23 cellular contexts compared by ENCODE assay signal in genomic region chr5:100864931-100865330, GRCh38. TPM values are rescaled to one million over a fixed set of nuclear protein-coding genes. Genes with fewer than 3 reads are reported as not detected.
DNase-seq lines count a peak whose midpoint lies in the region; ATAC-seq and TF ChIP-seq lines count a peak whose summit lies in the region.
"Had no signal": no experiment of that assay in that cellular context is flagged by ENCODE, and none has a peak within 500 bp of the region (broad histone marks: within the 10 kb centered on the region; RNA-seq: fewer than 3 reads in every experiment).

No MANE protein-coding gene starts in this region.

- H3K4me3 Mint-ChIP-seq in CD8-positive, alpha-beta T cell, result no peak overlapping the region
- H3K4me3 Mint-ChIP-seq in central memory CD8-positive, alpha-beta T cell, result no peak overlapping the region
- no peak overlapping the region for H3K4me3 Mint-ChIP-seq in activated T-cell treated with anti-CD3 and anti-CD28 coated beads, Interleukin-2, amount 50 U/mL, for 4 hours
- H3K4me3 Mint-ChIP-seq: brain had no signal

- H3K4me2 ChIP-seq in smooth muscle cell, result no peak overlapping the region
- H3K4me2 ChIP-seq: BLaER1 had no signal

- no peaks in the 10 kb centered on the region for H3K9me3 Mint-ChIP-seq in CD8-positive, alpha-beta T cell
- no peaks in the 10 kb centered on the region for H3K9me3 Mint-ChIP-seq in central memory CD8-positive, alpha-beta T cell
- H3K9me3 Mint-ChIP-seq in activated T-cell treated with anti-CD3 and anti-CD28 coated beads, Interleukin-2, amount 50 U/mL, for 4 hours, result peaks cover 3% of the 10 kb centered on the region

- no peaks in the 10 kb centered on the region for H3K36me3 ChIP-seq in CD8-positive, alpha-beta T cell (ENCODE audit: insufficient read depth, low read length)
- no peaks in the 10 kb centered on the region for H3K36me3 ChIP-seq in smooth muscle cell (ENCODE audit: low read depth)
- H3K36me3 ChIP-seq: ovary had no signal

- no peak for ATAC-seq in CD8-positive, alpha-beta T cell
- no peak for ATAC-seq in central memory CD8-positive, alpha-beta T cell (replicated peaks; ENCODE audit: extremely low read depth, poor library complexity, severe bottlenecking)
- ATAC-seq in activated T-cell treated with anti-CD3 and anti-CD28 coated beads, Interleukin-2, amount 50 U/mL, for 4 hours, result no peak
- ATAC-seq in GM19351 (IDR thresholded peaks at IDR 0.05; ENCODE audit: unreplicated experiment), result no peak
- ATAC-seq: Panc1 had no signal

- no peak for DNase-seq in CD8-positive, alpha-beta T cell
- peak; percentile 11 for DNase-seq in HT-29 (ENCODE audit: low spot score)
- no peak for DNase-seq in central memory CD8-positive, alpha-beta T cell (ENCODE audit: low spot score in 2 of 2)
- DNase-seq in smooth muscle cell (lab: John Stamatoyannopoulos, UW; ENCODE audit: unreplicated experiment), result no peak
- no peak for DNase-seq in activated T-cell treated with anti-CD3 and anti-CD28 coated beads, Interleukin-2, amount 50 U/mL, for 4 hours
- DNase-seq in HEK293T (ENCODE audit: extremely low spot score), result no peak
- DNase-seq: activated naive CD4-positive, alpha-beta T cell; amniotic stem cell; DMS79; hypothalamus; mammary epithelial cell; MV-4-11; NCI-H1436; NCI-H226; NCI-H526 treated with DMSO at 0.1 percent for 48 hours; ovary; SHP77; stimulated activated naive CD4-positive, alpha-beta T cell treated with Interleukin-2 at 50 U/mL for 16 hours; testis had no signal

- CTCF ChIA-PET in CD8-positive, alpha-beta T cell (lab: Charles Lee), result no interaction called here
- CTCF ChIA-PET in HEK293T (lab: Yijun Ruan, JAX), result interaction anchor here (0.6 kb wide), 1 partner anchor 515 kb away, joined by 3 read pairs; no protein-coding TSS in a partner anchor

- no peaks in the 10 kb centered on the region for H3K9me3 ChIP-seq in CD8-positive, alpha-beta T cell (ENCODE audit: low read length)
- H3K9me3 ChIP-seq in smooth muscle cell (replicated peaks; ENCODE audit: low read depth), result no peaks in the 10 kb centered on the region
- H3K9me3 ChIP-seq: BLaER1, ovary, testis had no signal

- H2AFZ ChIP-seq in smooth muscle cell (ENCODE audit: low read depth), result no peak overlapping the region

- H4K20me1 ChIP-seq in smooth muscle cell (ENCODE audit: low read depth), result no peaks in the 10 kb centered on the region
- H4K20me1 ChIP-seq: BLaER1 had no signal

- no peak overlapping the region for H3K4me3 ChIP-seq in CD8-positive, alpha-beta T cell (ENCODE audit: low read depth, low read length)
- no peak overlapping the region for H3K4me3 ChIP-seq in smooth muscle cell
- H3K4me3 ChIP-seq: BLaER1, ovary, testis had no signal

- TF ChIP-seq CTCF in CD8-positive, alpha-beta T cell (IDR thresholded peaks at IDR 0.05), result no peak
- no peak for TF ChIP-seq CTCF in smooth muscle cell (IDR thresholded peaks at IDR 0.05; ENCODE audit: borderline replicate concordance, insufficient read depth, poor library complexity, severe bottlenecking)

- intact Hi-C loops in CD8-positive, alpha-beta T cell (cut with DNase I, micrococcal nuclease), result no loop called here

- no peak overlapping the region for H3K27ac ChIP-seq in CD8-positive, alpha-beta T cell (ENCODE audit: low read depth, low read length)
- H3K27ac ChIP-seq in smooth muscle cell (ENCODE audit: low read depth), result peak overlapping the region; percentile 7
- H3K27ac ChIP-seq: BLaER1, ovary, testis had no signal

- H3K36me3 Mint-ChIP-seq in CD8-positive, alpha-beta T cell, result peaks cover 40% of the 10 kb centered on the region
- peaks cover 20% of the 10 kb centered on the region for H3K36me3 Mint-ChIP-seq in central memory CD8-positive, alpha-beta T cell (ENCODE audit: insufficient read depth)
- H3K36me3 Mint-ChIP-seq in activated T-cell treated with anti-CD3 and anti-CD28 coated beads, Interleukin-2, amount 50 U/mL, for 4 hours (ENCODE audit: insufficient read depth), result peaks cover 32% of the 10 kb centered on the region

- H3K27ac Mint-ChIP-seq in CD8-positive, alpha-beta T cell, result peak overlapping the region; percentile 7
- peak overlapping the region; percentile 82 for H3K27ac Mint-ChIP-seq in central memory CD8-positive, alpha-beta T cell (ENCODE audit: low read depth)
- H3K27ac Mint-ChIP-seq: brain had no signal

- POLR2A ChIA-PET in CD8-positive, alpha-beta T cell (lab: Charles Lee), result no interaction called here
- POLR2A ChIA-PET in HEK293T (lab: Yijun Ruan, JAX), result no interaction called here

- H3K4me1 ChIP-seq in CD8-positive, alpha-beta T cell (ENCODE audit: insufficient read depth, low read length), result no peaks in the 10 kb centered on the region
- no peaks in the 10 kb centered on the region for H3K4me1 ChIP-seq in smooth muscle cell (ENCODE audit: low read depth)
- H3K4me1 ChIP-seq: BLaER1, testis had no signal

- H3K9ac ChIP-seq in smooth muscle cell (ENCODE audit: low read depth), result no peak overlapping the region
- H3K9ac ChIP-seq: BLaER1 had no signal

- H3K79me2 ChIP-seq in smooth muscle cell (ENCODE audit: low read depth), result no peaks in the 10 kb centered on the region

- H3K27me3 Mint-ChIP-seq in CD8-positive, alpha-beta T cell (ENCODE audit: low read depth), result no peaks in the 10 kb centered on the region
- no peaks in the 10 kb centered on the region for H3K27me3 Mint-ChIP-seq in central memory CD8-positive, alpha-beta T cell
- no peaks in the 10 kb centered on the region for H3K27me3 Mint-ChIP-seq in activated T-cell treated with anti-CD3 and anti-CD28 coated beads, Interleukin-2, amount 50 U/mL, for 4 hours (ENCODE audit: low read depth)
- H3K27me3 Mint-ChIP-seq: brain had no signal

- WGBS in smooth muscle cell (ENCODE audit: low lambda C conversion rate), result 78% methylated on average over 2 of the region's 2 CpGs

- H3F3A ChIP-seq in smooth muscle cell (ENCODE audit: low read depth), result no peaks in the 10 kb centered on the region

- H3K4me1 Mint-ChIP-seq in CD8-positive, alpha-beta T cell (ENCODE audit: low read depth), result peaks cover 33% of the 10 kb centered on the region
- peaks cover 51% of the 10 kb centered on the region for H3K4me1 Mint-ChIP-seq in central memory CD8-positive, alpha-beta T cell
- H3K4me1 Mint-ChIP-seq in activated T-cell treated with anti-CD3 and anti-CD28 coated beads, Interleukin-2, amount 50 U/mL, for 4 hours (ENCODE audit: low read depth), result peaks cover 54% of the 10 kb centered on the region
- H3K4me1 Mint-ChIP-seq: brain had no signal

- H3K27me3 ChIP-seq in CD8-positive, alpha-beta T cell (ENCODE audit: insufficient read depth, low read length), result no peaks in the 10 kb centered on the region
- H3K27me3 ChIP-seq in smooth muscle cell (ENCODE audit: low read depth), result no peaks in the 10 kb centered on the region
- H3K27me3 ChIP-seq: BLaER1, ovary, testis had no signal

TF ChIP-seq in HEK293T, 16 proteins besides CTCF, POLR2A, EP300 and RAD21:
- TF ChIP-seq, protein P1, sequence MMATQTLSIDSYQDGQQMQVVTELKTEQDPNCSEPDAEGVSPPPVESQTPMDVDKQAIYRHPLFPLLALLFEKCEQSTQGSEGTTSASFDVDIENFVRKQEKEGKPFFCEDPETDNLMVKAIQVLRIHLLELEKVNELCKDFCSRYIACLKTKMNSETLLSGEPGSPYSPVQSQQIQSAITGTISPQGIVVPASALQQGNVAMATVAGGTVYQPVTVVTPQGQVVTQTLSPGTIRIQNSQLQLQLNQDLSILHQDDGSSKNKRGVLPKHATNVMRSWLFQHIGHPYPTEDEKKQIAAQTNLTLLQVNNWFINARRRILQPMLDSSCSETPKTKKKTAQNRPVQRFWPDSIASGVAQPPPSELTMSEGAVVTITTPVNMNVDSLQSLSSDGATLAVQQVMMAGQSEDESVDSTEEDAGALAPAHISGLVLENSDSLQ (IDR thresholded peaks at IDR 0.05), result no peak
- no peak for TF ChIP-seq FOXA1 (IDR thresholded peaks at IDR 0.05)
- no peak for TF ChIP-seq CTBP1 (IDR thresholded peaks at IDR 0.05; ENCODE audit: borderline replicate concordance)
- no peak for TF ChIP-seq ZNF384 (IDR thresholded peaks at IDR 0.05)
- no peak for TF ChIP-seq ELF4 (IDR thresholded peaks at IDR 0.05)
- no peak for TF ChIP-seq HDGF (IDR thresholded peaks at IDR 0.05; ENCODE audit: borderline replicate concordance)
- TF ChIP-seq BHLHE40 (IDR thresholded peaks at IDR 0.05; ENCODE audit: borderline replicate concordance), result no peak
- TF ChIP-seq FOXM1 (IDR thresholded peaks at IDR 0.05; ENCODE audit: borderline replicate concordance), result no peak
- TF ChIP-seq NFRKB (IDR thresholded peaks at IDR 0.05), result no peak
- no peak for TF ChIP-seq SUZ12 (IDR thresholded peaks at IDR 0.05)
- no peak for TF ChIP-seq FOXK2 (IDR thresholded peaks at IDR 0.05)
- no peak for TF ChIP-seq SP1 (IDR thresholded peaks at IDR 0.05)
- no peak for TF ChIP-seq LEF1 (IDR thresholded peaks at IDR 0.05; ENCODE audit: borderline replicate concordance)
- TF ChIP-seq L3MBTL2 (conservative IDR thresholded peaks at IDR 0.05), result no peak
- no peak for TF ChIP-seq TARDBP (IDR thresholded peaks at IDR 0.05)
- no peak for TF ChIP-seq ARNT (IDR thresholded peaks at IDR 0.05)
TF ChIP-seq in HEK293T: peak in this region for 0.

RNA-seq across cellular contexts. Expression of gene ST8SIA4, which starts 38.2 kb away (rescaled TPM):
- 10 to 100 TPM; 15.6 to 16.4 TPM for total RNA-seq in CD8-positive, alpha-beta T cell
- not detected in 2 replicates for total RNA-seq in HT-29 (2014; rRNA removed; shearing (Covaris generic))
- total RNA-seq in smooth muscle cell, result 53.6 and 69.8 TPM in 2 replicates
- 23.5 and 35.0 TPM in 2 replicates for polyA plus RNA-seq in smooth muscle cell
- total RNA-seq in activated T-cell treated with anti-CD3 and anti-CD28 coated beads, Interleukin-2, amount 50 U/mL, for 4 hours, result 10 to 100 TPM; 27.2 to 38.4 (median 36.9) TPM
- polyA plus RNA-seq: mammary epithelial cell had no signal

Comparison
In these comparisons a context has a peak if more than half of its experiments do, and no peak if none do; other contexts are left out.
1. RNA of gene ST8SIA4, which starts 38.2 kb away (total RNA-seq): 53.6 to 69.8 TPM in smooth muscle cell, 27.2 to 38.4 TPM in activated T-cell treated with anti-CD3 and anti-CD28 coated beads, Interleukin-2, amount 50 U/mL, for 4 hours and 15.6 to 16.4 TPM in CD8-positive, alpha-beta T cell; not detected in HT-29; every median in the first group is over 10 times any median in the second.